19 cellular contexts compared by ENCODE assay signal in genomic region chr11:102680945-102681344, GRCh38. TPM values are rescaled to one million over a fixed set of nuclear protein-coding genes. Genes with fewer than 3 reads are reported as not detected.
DNase-seq lines count a peak whose midpoint lies in the region; ATAC-seq, FAIRE-seq and TF ChIP-seq lines count a peak whose summit lies in the region.
"Had no signal": no experiment of that assay in that cellular context is flagged by ENCODE, and none has a peak within 500 bp of the region (broad histone marks: within the 10 kb centered on the region; RNA-seq: fewer than 3 reads in every experiment).

No MANE protein-coding gene starts in this region.

- dilution Hi-C loops in endothelial cell of umbilical vein (cut with MboI; ENCODE audit: extremely low pct_ligation_motif_present, low sequenced_read_pairs) = no loop called here

- peak; percentile 18 for FAIRE-seq in endothelial cell of umbilical vein (lab: Jason Lieb, UNC)
- FAIRE-seq: GM12878, kidney had no signal

- H3K27me3 Mint-ChIP-seq in CD14-positive monocyte (ENCODE audit: low read depth in 3 of 3) = no peaks in the 10 kb centered on the region

- TF ChIP-seq POLR2A in endothelial cell of umbilical vein (IDR thresholded peaks at IDR 0.05; ENCODE audit: low read depth, low read length) = no peak

- no TSS peak for BruUV-seq in endothelial cell of umbilical vein (replicated peaks; lab: Mats Ljungman, UMichigan)

- peaks cover 0 to 4% of the 10 kb centered on the region in 2 experiments for H3K27me3 ChIP-seq in endothelial cell of umbilical vein (ENCODE audit: control insufficient read depth in 2 of 2, insufficient read depth in 2 of 2, low read length in 2 of 2)
- H3K27me3 ChIP-seq: BE2C, brain microvascular endothelial cell had no signal

- DNase-seq in CD14-positive monocyte (ENCODE audit: low spot score) (no peak), MV-4-11 (lab: John Stamatoyannopoulos, UW) (peak; percentile 95), endothelial cell of umbilical vein (ENCODE audit: low read depth, low spot score) (no peak), mucosa of gallbladder (ENCODE audit: low spot score) (peak; percentile 24), NCI-H1436 treated with DMSO at 0.1 percent for 48 hours (lab: John Stamatoyannopoulos, UW) (no peak), GM13976 (ENCODE audit: low spot score) (no peak), NCI-H774 (lab: John Stamatoyannopoulos, UW) (no peak)
- DNase-seq: activated CD8-positive, alpha-beta memory T cell treated with anti-CD3 and anti-CD28 coated beads, Interleukin-2, amount 50 U/mL, for 4 hours; activated naive CD4-positive, alpha-beta T cell treated with Interleukin-2 at 50 U/mL for 16 hours; BE2C; brain microvascular endothelial cell; DMS79 treated with DMSO at 0.1 percent for 48 hours; glutamatergic neuron; kidney; stimulated activated CD4-positive, alpha-beta T cell treated with anti-CD3 and anti-CD28 coated beads, Interleukin-15, amount 100 ng/mL, for 24 hours; SW 1271 had no signal

- no peak overlapping the region for H2AFZ ChIP-seq in endothelial cell of umbilical vein (ENCODE audit: low read depth, low read length)

- H3K4me2 ChIP-seq in endothelial cell of umbilical vein (ENCODE audit: insufficient read depth, low read length) = no peak overlapping the region

- H3K79me2 ChIP-seq in endothelial cell of umbilical vein (ENCODE audit: control insufficient read depth, insufficient read depth, low read length) = no peaks in the 10 kb centered on the region

- H3K4me1 ChIP-seq in endothelial cell of umbilical vein (ENCODE audit: control insufficient read depth, extremely low read depth, insufficient read depth, low read length) = no peaks in the 10 kb centered on the region
- H3K4me1 ChIP-seq: BE2C had no signal

- in situ Hi-C loops in GM13976 (cut with MboI; ENCODE audit: low sequenced_read_pairs, unreplicated experiment) = no loop called here

- H3K27ac ChIP-seq in endothelial cell of umbilical vein (ENCODE audit: insufficient read depth, low read depth, low read length) = no peak overlapping the region
- H3K27ac ChIP-seq: brain microvascular endothelial cell had no signal

- no peaks in the 10 kb centered on the region for H3K9me1 ChIP-seq in endothelial cell of umbilical vein (replicated peaks; ENCODE audit: control insufficient read depth, extremely low read depth, insufficient read depth, low read length)

- peaks cover 0 to 3% (median 0%) of the 10 kb centered on the region in 7 donors for H3K9me3 Mint-ChIP-seq in CD14-positive monocyte

- intact Hi-C loops in CD14-positive monocyte (cut with micrococcal nuclease) (no loop called here), endothelial cell of umbilical vein (cut with micrococcal nuclease) (no loop called here)

- H3K4me1 Mint-ChIP-seq in CD14-positive monocyte = peaks cover 22% of the 10 kb centered on the region

- CTCF ChIA-PET in endothelial cell of umbilical vein (lab: Charles Lee) = interaction anchor here (1.7 to 2.0 kb wide), 2 partner anchors 11 to 15 kb away, joined by 5 to 6 read pairs; no protein-coding TSS in a partner anchor

- H3K27ac Mint-ChIP-seq in CD14-positive monocyte = peak overlapping the region; percentile 59 to 88 (median 79)

- TF ChIP-seq CTCF in CD14-positive monocyte (IDR thresholded peaks at IDR 0.05) = no peak
- no peak for TF ChIP-seq CTCF in endothelial cell of umbilical vein (IDR thresholded peaks at IDR 0.05; ENCODE audit: extremely low read depth in 1 of 2, insufficient read depth in 1 of 2, low read depth in 1 of 2, low read length in 2 of 2)
- no peak for TF ChIP-seq CTCF in GM13976 (IDR thresholded peaks at IDR 0.05; ENCODE audit: borderline replicate concordance, control extremely low read depth, extremely low read depth, insufficient read depth, missing control alignments)

- POLR2A ChIA-PET in endothelial cell of umbilical vein (lab: Charles Lee) = no interaction called here

- H3K4me3 ChIP-seq in endothelial cell of umbilical vein (replicated peaks in 1 of 3; ENCODE audit: insufficient read depth in 1 of 3, low read depth in 1 of 3, low read length in 3 of 3) = no peak overlapping the region
- H3K4me3 ChIP-seq: GM12878 had no signal

- ATAC-seq in GM19023 (IDR thresholded peaks at IDR 0.05; ENCODE audit: unreplicated experiment) = no peak
- ATAC-seq: GM12878 had no signal

- H3K36me3 Mint-ChIP-seq in CD14-positive monocyte = no peaks in the 10 kb centered on the region

- no peaks in the 10 kb centered on the region for H3K36me3 ChIP-seq in endothelial cell of umbilical vein (ENCODE audit: control insufficient read depth in 2 of 2, extremely low read depth in 1 of 2, insufficient read depth in 2 of 2, low read length in 2 of 2)
- H3K36me3 ChIP-seq: BE2C, brain microvascular endothelial cell had no signal

- no peak overlapping the region for H3K4me3 Mint-ChIP-seq in CD14-positive monocyte

- H3K9ac ChIP-seq in endothelial cell of umbilical vein (replicated peaks; ENCODE audit: extremely low read depth, insufficient read depth, low read length) = no peak overlapping the region

- H3K9me3 ChIP-seq in endothelial cell of umbilical vein (replicated peaks; ENCODE audit: control insufficient read depth, insufficient read depth, low read length) = no peaks in the 10 kb centered on the region
- H3K9me3 ChIP-seq: BE2C had no signal

- no peaks in the 10 kb centered on the region for H4K20me1 ChIP-seq in endothelial cell of umbilical vein (replicated peaks; ENCODE audit: control insufficient read depth, extremely low read depth, insufficient read depth, low read length)

TF ChIP-seq in endothelial cell of umbilical vein, 7 proteins besides CTCF, POLR2A, EP300 and RAD21:
- TF ChIP-seq JUN (IDR thresholded peaks at IDR 0.05; ENCODE audit: borderline replicate concordance, insufficient read depth, insufficient read length, low read depth) = no peak
- no peak for TF ChIP-seq MYC (IDR thresholded peaks at IDR 0.05; ENCODE audit: low read depth, low read length)
- no peak for TF ChIP-seq MAX (IDR thresholded peaks at IDR 0.05; ENCODE audit: insufficient read depth, insufficient read length)
- TF ChIP-seq POLR2AphosphoS5 (IDR thresholded peaks at IDR 0.05; ENCODE audit: insufficient read depth, low read depth, low read length) = no peak
- TF ChIP-seq EZH2 (IDR thresholded peaks at IDR 0.05; ENCODE audit: borderline replicate concordance, low read depth, low read length, severe bottlenecking) = no peak
- no peak for TF ChIP-seq GATA2 (IDR thresholded peaks at IDR 0.05; ENCODE audit: insufficient read depth, insufficient read length, low read depth, low read length)
- TF ChIP-seq FOS (IDR thresholded peaks at IDR 0.05; ENCODE audit: borderline replicate concordance, insufficient read depth, low read length) = no peak

RNA-seq across cellular contexts. Expression of gene MMP27, which starts 24.6 kb away (rescaled TPM):
- not detected for polyA plus RNA-seq in CD14-positive monocyte
- not detected in 2 replicates for total RNA-seq in endothelial cell of umbilical vein
- polyA plus RNA-seq in endothelial cell of umbilical vein = not detected in 2 replicates
- polyA plus RNA-seq in endothelial cell of umbilical vein (2011; cell fraction: cytosol; rRNA removed) = not detected in 2 replicates
- not detected in 2 replicates for polyA plus RNA-seq in endothelial cell of umbilical vein (2011; cell fraction: nucleus; rRNA removed)
- not detected in 2 replicates for polyA plus RNA-seq in endothelial cell of umbilical vein (2012)
- not detected in 2 replicates for polyA minus RNA-seq in endothelial cell of umbilical vein
- not detected for polyA minus RNA-seq in endothelial cell of umbilical vein (2011; cell fraction: cytosol; rRNA and poly(A)+ RNA removed)
- not detected in 2 replicates for polyA minus RNA-seq in endothelial cell of umbilical vein (2011; cell fraction: nucleus; rRNA and poly(A)+ RNA removed)
- total RNA-seq in mucosa of gallbladder = not detected
- total RNA-seq: GM12878, kidney had no signal
- polyA plus RNA-seq: GM12878 had no signal

RNA-seq across cellular contexts. Expression of gene MMP8, which starts 43.8 kb away (rescaled TPM):
- polyA plus RNA-seq in CD14-positive monocyte (under 1 TPM in 1 of 2 donors, not detected in 1; 0.14 TPM), endothelial cell of umbilical vein (not detected in 2 replicates)
- total RNA-seq in endothelial cell of umbilical vein (not detected in 2 replicates), mucosa of gallbladder (not detected)
- not detected in 2 replicates for polyA plus RNA-seq in endothelial cell of umbilical vein (2011; cell fraction: cytosol; rRNA removed)
- not detected in 2 replicates for polyA plus RNA-seq in endothelial cell of umbilical vein (2011; cell fraction: nucleus; rRNA removed)
- not detected in 2 replicates for polyA plus RNA-seq in endothelial cell of umbilical vein (2012)
- polyA minus RNA-seq in endothelial cell of umbilical vein = not detected in 2 replicates
- polyA minus RNA-seq in endothelial cell of umbilical vein (2011; cell fraction: cytosol; rRNA and poly(A)+ RNA removed) = not detected
- polyA minus RNA-seq in endothelial cell of umbilical vein (2011; cell fraction: nucleus; rRNA and poly(A)+ RNA removed) = not detected in 2 replicates
- total RNA-seq: GM12878 had no signal

RNA-seq across cellular contexts. Expression of gene MMP20, which starts 55.8 kb away (rescaled TPM):
- polyA plus RNA-seq in CD14-positive monocyte = not detected
- total RNA-seq in endothelial cell of umbilical vein = not detected in 2 replicates
- not detected in 2 replicates for polyA plus RNA-seq in endothelial cell of umbilical vein
- polyA plus RNA-seq in endothelial cell of umbilical vein (2011; cell fraction: cytosol; rRNA removed) = not detected in 2 replicates
- not detected in 2 replicates for polyA plus RNA-seq in endothelial cell of umbilical vein (2011; cell fraction: nucleus; rRNA removed)
- not detected in 2 replicates for polyA plus RNA-seq in endothelial cell of umbilical vein (2012)
- polyA minus RNA-seq in endothelial cell of umbilical vein = not detected in 2 replicates
- polyA minus RNA-seq in endothelial cell of umbilical vein (2011; cell fraction: cytosol; rRNA and poly(A)+ RNA removed) = not detected
- not detected in 2 replicates for polyA minus RNA-seq in endothelial cell of umbilical vein (2011; cell fraction: nucleus; rRNA and poly(A)+ RNA removed)
- 0.35 TPM for total RNA-seq in mucosa of gallbladder
- total RNA-seq: kidney, posterior vena cava had no signal

Comparison
In these comparisons a context has a peak if more than half of its experiments do, and no peak if none do; other contexts are left out.
1. DNase-seq: peak in MV-4-11 (single experiment) and mucosa of gallbladder (single experiment); none in CD14-positive monocyte (single experiment), endothelial cell of umbilical vein (single experiment), NCI-H1436 treated with DMSO at 0.1 percent for 48 hours (single experiment), GM13976 (single experiment) and NCI-H774 (single experiment).